In genomic region chr17:39601758-39602532, GRCh38 we compare ENCODE assay signal across 23 cellular contexts. TPM values are rescaled to one million over a fixed set of nuclear protein-coding genes. Genes with fewer than 3 reads are reported as not detected.
DNase-seq lines count a peak whose midpoint lies in the region; ATAC-seq, FAIRE-seq and TF ChIP-seq lines count a peak whose summit lies in the region.
"Had no signal": no experiment of that assay in that cellular context is flagged by ENCODE, and none has a peak within 500 bp of the region (broad histone marks: within the 10 kb centered on the region; RNA-seq: fewer than 3 reads in every experiment).

No MANE protein-coding gene starts in this region.

- DNase-seq in SK-N-SH (peak; percentile 32), cerebellar cortex (ENCODE audit: low spot score) (peak; percentile 51), osteoblast (ENCODE audit: insufficient read length, low spot score, missing footprints) (peak; percentile 88), H54 (ENCODE audit: insufficient read length, low spot score) (no peak), upper lobe of right lung (no peak)
- DNase-seq: BE2C; CD4-positive, CD25-positive, alpha-beta regulatory T cell; COR-L47; DMS153; GF-D8; KBM-7; NCI-H187 treated with DMSO at 0.1 percent for 48 hours; NCI-H2227 treated with DMSO at 0.1 percent for 48 hours; NCI-H510A treated with DMSO at 0.1 percent for 48 hours; NCI-H774; PC-9 had no signal

- no peaks in the 10 kb centered on the region for H3K36me3 ChIP-seq in SK-N-SH (replicated peaks in 1 of 2; ENCODE audit: control insufficient read depth in 1 of 2, insufficient read depth in 2 of 2, low read length in 1 of 2)
- H3K36me3 ChIP-seq in HEK293 (ENCODE audit: control insufficient read depth in 2 of 2, insufficient read depth in 1 of 2, low read length in 2 of 2): no peaks in the 10 kb centered on the region
- no peaks in the 10 kb centered on the region for H3K36me3 ChIP-seq in osteoblast (ENCODE audit: insufficient read depth, low read length)
- no peaks in the 10 kb centered on the region for H3K36me3 ChIP-seq in upper lobe of right lung
- H3K36me3 ChIP-seq: BE2C, HAP-1 had no signal

- TF ChIP-seq POLR2A in H54 (IDR thresholded peaks at IDR 0.05; ENCODE audit: low read depth, low read length): no peak

- peaks cover 96% of the 10 kb centered on the region for H3K27me3 ChIP-seq in SK-N-SH (ENCODE audit: insufficient read depth)
- H3K27me3 ChIP-seq in osteoblast (ENCODE audit: insufficient read depth, low read length): peaks cover 98% of the 10 kb centered on the region
- H3K27me3 ChIP-seq in upper lobe of right lung: peaks cover 100% of the 10 kb centered on the region

- no peak for TF ChIP-seq EP300 in SK-N-SH (IDR thresholded peaks at IDR 0.05; ENCODE audit: borderline replicate concordance in 1 of 2, low read depth in 1 of 2, low read length in 1 of 2)

- POLR2A ChIA-PET in SK-N-SH (lab: Yijun Ruan, JAX) (no interaction called here), HEK293 (lab: Yijun Ruan, JAX) (no interaction called here)

- intact Hi-C loops in upper lobe of right lung (cut with DNase I): no loop called here

- ATAC-seq in SK-N-SH treated with all-trans-retinoic acid at 6 μM for 48 hours: no peak
- no peak for ATAC-seq in GM19452 (IDR thresholded peaks at IDR 0.05; ENCODE audit: unreplicated experiment)
- ATAC-seq in upper lobe of right lung: no peak
- ATAC-seq: GM12878 had no signal

- H3K79me2 ChIP-seq in SK-N-SH (ENCODE audit: insufficient read depth): no peaks in the 10 kb centered on the region
- no peaks in the 10 kb centered on the region for H3K79me2 ChIP-seq in osteoblast (ENCODE audit: insufficient read depth, low read length)

- H4K20me1 ChIP-seq in SK-N-SH (ENCODE audit: insufficient read depth): peaks cover 17% of the 10 kb centered on the region; the same call in 1 of the 2 replicates
- peaks cover 3% of the 10 kb centered on the region for H4K20me1 ChIP-seq in osteoblast (ENCODE audit: insufficient read depth, low read length)

- no peaks in the 10 kb centered on the region for H3K9me2 ChIP-seq in SK-N-SH

- TF ChIP-seq RAD21 in SK-N-SH (IDR thresholded peaks at IDR 0.05; ENCODE audit: low read length): no peak

- H3K27ac ChIP-seq in SK-N-SH (ENCODE audit: low read depth in 2 of 2, low read length in 1 of 2) (no peak overlapping the region), HEK293 (ENCODE audit: extremely low read depth, low read depth, low read length) (no peak overlapping the region), osteoblast (ENCODE audit: low read depth, low read length) (no peak overlapping the region), upper lobe of right lung (no peak overlapping the region)
- H3K27ac ChIP-seq: PC-9 had no signal

- no peak overlapping the region for H3K4me3 ChIP-seq in SK-N-SH (ENCODE audit: low read depth in 2 of 2, low read length in 1 of 2)
- H3K4me3 ChIP-seq in HEK293 (ENCODE audit: low read depth, low read length): no peak overlapping the region
- no peak overlapping the region for H3K4me3 ChIP-seq in osteoblast (ENCODE audit: insufficient read depth, low read length)
- no peak overlapping the region for H3K4me3 ChIP-seq in upper lobe of right lung
- H3K4me3 ChIP-seq: GM12878, HAP-1, PC-9 had no signal

- no peaks in the 10 kb centered on the region for H3K9me3 ChIP-seq in SK-N-SH
- H3K9me3 ChIP-seq in HEK293 (ENCODE audit: control insufficient read depth, insufficient read depth, low read depth, low read length): no peaks in the 10 kb centered on the region
- H3K9me3 ChIP-seq in osteoblast (ENCODE audit: low read depth, low read length): no peaks in the 10 kb centered on the region
- no peaks in the 10 kb centered on the region for H3K9me3 ChIP-seq in upper lobe of right lung
- H3K9me3 ChIP-seq: BE2C, HAP-1 had no signal

- no peak overlapping the region for H3K9ac ChIP-seq in SK-N-SH

- no peaks in the 10 kb centered on the region for H3F3A ChIP-seq in SK-N-SH (replicated peaks; ENCODE audit: insufficient read depth)

- no peak for FAIRE-seq in H54 (lab: Jason Lieb, UNC)
- FAIRE-seq: GM12878 had no signal

- no peak overlapping the region for H3K4me2 ChIP-seq in SK-N-SH
- no peak overlapping the region for H3K4me2 ChIP-seq in osteoblast (ENCODE audit: insufficient read depth, low read length)
- H3K4me2 ChIP-seq: PC-9 had no signal

- 58% methylated on average over 12 of the region's 12 CpGs for WGBS in SK-N-SH (ENCODE audit: low lambda C conversion rate)

- TF ChIP-seq CTCF in SK-N-SH (IDR thresholded peaks at IDR 0.05) (no peak), HEK293 (tag by site-specific recombination; IDR thresholded peaks at IDR 0.05) (no peak), osteoblast (IDR thresholded peaks at IDR 0.05; ENCODE audit: extremely low read depth, low read depth, low read length) (no peak), upper lobe of right lung (IDR thresholded peaks at IDR 0.05) (no peak)

- H3K4me1 ChIP-seq in SK-N-SH (ENCODE audit: control insufficient read depth in 1 of 2, insufficient read depth in 2 of 2, low read depth in 1 of 2, low read length in 1 of 2) (peaks cover 7 to 30% of the 10 kb centered on the region in 2 experiments), HEK293 (ENCODE audit: control insufficient read depth, insufficient read depth, low read length) (peaks cover 14% of the 10 kb centered on the region), osteoblast (ENCODE audit: insufficient read depth, low read length) (no peaks in the 10 kb centered on the region), upper lobe of right lung (peaks cover 27% of the 10 kb centered on the region)
- H3K4me1 ChIP-seq: HAP-1 had no signal

- no peak overlapping the region for H2AFZ ChIP-seq in SK-N-SH (ENCODE audit: low read depth)
- H2AFZ ChIP-seq in osteoblast (ENCODE audit: low read length): no peak overlapping the region
- H2AFZ ChIP-seq: PC-9 had no signal

- CTCF ChIA-PET in SK-N-SH (lab: Yijun Ruan, JAX) (interaction anchor here (1.2 to 17.5 kb wide), 4 partner anchors 20 to 54 kb away, joined by 3 to 285 read pairs (median 8); partner anchors contain the start of gene PPP1R1B), HEK293 (lab: Yijun Ruan, JAX) (interaction anchor here (0.7 to 2.5 kb wide), 3 partner anchors 20 to 50 kb away, joined by 3 to 10 read pairs (median 6); no protein-coding TSS in a partner anchor)

TF ChIP-seq in SK-N-SH treated with all-trans-retinoic acid at 6 μM for 48 hours, 23 proteins besides CTCF, POLR2A, EP300 and RAD21 (continues in another document):
- TF ChIP-seq PPARA (CRISPR knock-in tag; IDR thresholded peaks at IDR 0.05; ENCODE audit: borderline replicate concordance) (no peak), ZNF70 (CRISPR knock-in tag; IDR thresholded peaks at IDR 0.05) (no peak), ZC3H10 (CRISPR knock-in tag; IDR thresholded peaks at IDR 0.05) (no peak), PATZ1 (CRISPR knock-in tag; IDR thresholded peaks at IDR 0.05; ENCODE audit: borderline replicate concordance) (no peak), ZNF8 (CRISPR knock-in tag; IDR thresholded peaks at IDR 0.05) (no peak), TCF4 (CRISPR knock-in tag; IDR thresholded peaks at IDR 0.05; ENCODE audit: borderline replicate concordance) (no peak)

TF ChIP-seq in HEK293, 187 proteins besides CTCF, POLR2A, EP300 and RAD21:
- TF ChIP-seq ZNF600 (tag by site-specific recombination; IDR thresholded peaks at IDR 0.05) (peak; percentile 42; the same call in 1 of the 2 replicates), REST (tag by site-specific recombination; IDR thresholded peaks at IDR 0.05) (peak; percentile 74), ZNF341 (tag by site-specific recombination; IDR thresholded peaks at IDR 0.05; ENCODE audit: low read depth) (no peak), ZBTB17 (tag by site-specific recombination; IDR thresholded peaks at IDR 0.05) (peak; percentile 88)

RNA-seq across cellular contexts. Expression of gene NEUROD2, which starts 5.8 kb away (rescaled TPM):
- not detected in 2 replicates for polyA plus RNA-seq in SK-N-SH (2012; rRNA removed)
- polyA plus RNA-seq in SK-N-SH (2012; cell fraction: cytosol; rRNA removed): not detected in 2 replicates
- polyA plus RNA-seq in SK-N-SH (2012; cell fraction: nucleus; rRNA removed): 0.04 TPM in 1 of 2 replicates, not detected in the other
- not detected in 2 replicates for total RNA-seq in osteoblast
- total RNA-seq in upper lobe of right lung: not detected
- total RNA-seq: A172; CD4-positive, CD25-positive, alpha-beta regulatory T cell; Daoy; GM12878; PC-9 had no signal
- polyA plus RNA-seq: CD4-positive, CD25-positive, alpha-beta regulatory T cell; GM12878 had no signal

RNA-seq across cellular contexts. Expression of gene PPP1R1B, which starts 24.8 kb away (rescaled TPM):
- 0.05 and 0.07 TPM in 2 replicates for polyA plus RNA-seq in SK-N-SH (2012; rRNA removed)
- 0.05 and 0.12 TPM in 2 replicates for polyA plus RNA-seq in SK-N-SH (2012; cell fraction: cytosol; rRNA removed)
- not detected in 2 replicates for polyA plus RNA-seq in SK-N-SH (2012; cell fraction: nucleus; rRNA removed)
- total RNA-seq in osteoblast (not detected in 2 replicates), upper lobe of right lung (25.1 TPM)
- total RNA-seq: A172; CD4-positive, CD25-positive, alpha-beta regulatory T cell; Daoy; GM12878; PC-9 had no signal
- polyA plus RNA-seq: CD4-positive, CD25-positive, alpha-beta regulatory T cell had no signal

RNA-seq across cellular contexts. Expression of gene STARD3, which starts 35.0 kb away (rescaled TPM):
- polyA plus RNA-seq in SK-N-SH (2012; rRNA removed): 76.8 and 78.0 TPM in 2 replicates
- polyA plus RNA-seq in SK-N-SH (2012; cell fraction: cytosol; rRNA removed): 32.5 and 44.3 TPM in 2 replicates
- polyA plus RNA-seq in SK-N-SH (2012; cell fraction: nucleus; rRNA removed): 330 and 615 TPM in 2 replicates
- total RNA-seq in osteoblast (31.5 and 35.8 TPM in 2 replicates), upper lobe of right lung (78.2 TPM)

Comparison
In these comparisons a context has a peak if more than half of its experiments do, and no peak if none do; other contexts are left out.
1. DNase-seq: peak in SK-N-SH (single experiment), cerebellar cortex (single experiment) and osteoblast (single experiment); none in H54 (single experiment) and upper lobe of right lung (single experiment).
2. RNA of gene PPP1R1B, which starts 24.8 kb away (total RNA-seq): 25.1 TPM in upper lobe of right lung (single experiment); not detected in osteoblast; every median in the first group is over 10 times any median in the second.
3. Of the 4 proteins assayed by ChIP-seq in both HEK293 and SK-N-SH: peak only in HEK293: none; only in SK-N-SH: none; in both: REST; in neither: 3.